ENCODE assay signal across 20 cellular contexts in genomic region chr3:197050511-197050910, GRCh38. TPM values are rescaled to one million over a fixed set of nuclear protein-coding genes. Genes with fewer than 3 reads are reported as not detected.
DNase-seq lines count a peak whose midpoint lies in the region; ATAC-seq, FAIRE-seq and TF ChIP-seq lines count a peak whose summit lies in the region.
"Had no signal": no experiment of that assay in that cellular context is flagged by ENCODE, and none has a peak within 500 bp of the region (broad histone marks: within the 10 kb centered on the region; RNA-seq: fewer than 3 reads in every experiment).

No MANE protein-coding gene starts in this region.

- H3K27ac Mint-ChIP-seq in activated T-helper 2 cell treated with anti-CD3 and anti-CD28 coated beads, Interferon-gamma antibody, Interleukin-2, Interleukin-4, amounts not matched to agents 10 μg/mL and 5 μg/mL and 100 μg/mL, durations not matched to agents 14 hours and 24 hours and 36 hours: peak overlapping the region; percentile 52

- no peaks in the 10 kb centered on the region for H3K9me3 Mint-ChIP-seq in activated T-helper 2 cell treated with anti-CD3 and anti-CD28 coated beads, Interferon-gamma antibody, Interleukin-2, Interleukin-4, amounts not matched to agents 10 μg/mL and 5 μg/mL and 100 μg/mL, durations not matched to agents 14 hours and 24 hours and 36 hours
- H3K9me3 Mint-ChIP-seq: activated CD4-positive, alpha-beta memory T cell treated with anti-CD3 and anti-CD28 coated beads for 36 hours had no signal

- no peak overlapping the region for H3K4me3 ChIP-seq in small intestine (ENCODE audit: low read depth in 1 of 2, low read length in 2 of 2)
- H3K4me3 ChIP-seq: ascending aorta, ovary, sigmoid colon, tibial artery had no signal

- intact Hi-C loops in activated T-helper 2 cell treated with anti-CD3 and anti-CD28 coated beads, Interferon-gamma antibody, Interleukin-2, Interleukin-4, amounts not matched to agents 10 μg/mL and 5 μg/mL and 100 μg/mL, durations not matched to agents 14 hours and 24 hours and 36 hours (cut with micrococcal nuclease): no loop called here

- FAIRE-seq in GM12892 (lab: Jason Lieb, UNC) (peak; percentile 62), small intestine (lab: Jason Lieb, UNC) (no peak)
- FAIRE-seq: colon, D721Med had no signal

- H3K36me3 ChIP-seq in small intestine (ENCODE audit: control insufficient read depth in 2 of 2, insufficient read depth in 2 of 2, low read length in 2 of 2): peaks cover 6 to 8% of the 10 kb centered on the region in 2 donors
- H3K36me3 ChIP-seq: ovary had no signal

- H3K4me1 Mint-ChIP-seq in activated T-helper 2 cell treated with anti-CD3 and anti-CD28 coated beads, Interferon-gamma antibody, Interleukin-2, Interleukin-4, amounts not matched to agents 10 μg/mL and 5 μg/mL and 100 μg/mL, durations not matched to agents 14 hours and 24 hours and 36 hours (ENCODE audit: low read depth): peaks cover 7% of the 10 kb centered on the region

- DNase-seq in GM12892 (ENCODE audit: insufficient read length): no peak
- DNase-seq in activated T-helper 2 cell treated with anti-CD3 and anti-CD28 coated beads, Interferon-gamma antibody, Interleukin-2, Interleukin-4, amounts not matched to agents 10 μg/mL and 5 μg/mL and 100 μg/mL, durations not matched to agents 14 hours and 24 hours and 36 hours (ENCODE audit: low spot score): no peak
- no peak for DNase-seq in small intestine
- DNase-seq in amygdala (lab: John Stamatoyannopoulos, UW): no peak
- DNase-seq: foreskin melanocyte; left colon; NCI-H1417; ovary; RPMI8226; sigmoid colon; stimulated activated CD4-positive, alpha-beta T cell treated with anti-CD3 and anti-CD28 coated beads, Interleukin-2, amount 100 ng/mL, for 48 hours; tibial artery had no signal

- H3K27ac ChIP-seq in small intestine (ENCODE audit: low read depth in 1 of 2, low read length in 1 of 2): no peak overlapping the region
- H3K27ac ChIP-seq: ascending aorta, ovary, sigmoid colon, tibial artery had no signal

- H3K9me3 ChIP-seq in small intestine (ENCODE audit: control insufficient read depth, low read depth): no peaks in the 10 kb centered on the region
- H3K9me3 ChIP-seq: ascending aorta, ovary, sigmoid colon, tibial artery had no signal

- WGBS in small intestine, 3 donors: 70 to 83% (median 82%) methylated on average over 2 of the region's 2 CpGs

- H3K4me3 Mint-ChIP-seq in activated T-helper 2 cell treated with anti-CD3 and anti-CD28 coated beads, Interferon-gamma antibody, Interleukin-2, Interleukin-4, amounts not matched to agents 10 μg/mL and 5 μg/mL and 100 μg/mL, durations not matched to agents 14 hours and 24 hours and 36 hours (ENCODE audit: low read depth): no peak overlapping the region
- H3K4me3 Mint-ChIP-seq: activated CD4-positive, alpha-beta memory T cell treated with anti-CD3 and anti-CD28 coated beads for 36 hours had no signal

- no peaks in the 10 kb centered on the region for H3K27me3 Mint-ChIP-seq in activated T-helper 2 cell treated with anti-CD3 and anti-CD28 coated beads, Interferon-gamma antibody, Interleukin-2, Interleukin-4, amounts not matched to agents 10 μg/mL and 5 μg/mL and 100 μg/mL, durations not matched to agents 14 hours and 24 hours and 36 hours (ENCODE audit: low read depth)
- H3K27me3 Mint-ChIP-seq: activated CD4-positive, alpha-beta memory T cell treated with anti-CD3 and anti-CD28 coated beads for 36 hours had no signal

- H3K36me3 Mint-ChIP-seq in activated T-helper 2 cell treated with anti-CD3 and anti-CD28 coated beads, Interferon-gamma antibody, Interleukin-2, Interleukin-4, amounts not matched to agents 10 μg/mL and 5 μg/mL and 100 μg/mL, durations not matched to agents 14 hours and 24 hours and 36 hours (ENCODE audit: low read depth): peaks cover 43% of the 10 kb centered on the region

- no peaks in the 10 kb centered on the region for H3K4me1 ChIP-seq in small intestine (ENCODE audit: control insufficient read depth in 2 of 2, insufficient read depth in 1 of 2, low read depth in 1 of 2, low read length in 1 of 2)
- H3K4me1 ChIP-seq: ascending aorta, sigmoid colon, tibial artery had no signal

- ATAC-seq in GM19025 (IDR thresholded peaks at IDR 0.05; ENCODE audit: low read depth, unreplicated experiment): peak; percentile 47
- ATAC-seq in HG02678 (IDR thresholded peaks at IDR 0.05; ENCODE audit: unreplicated experiment): peak; percentile 64
- no peak for ATAC-seq in GM19324 (IDR thresholded peaks at IDR 0.05; ENCODE audit: low FRiP score, unreplicated experiment)
- no peak for ATAC-seq in GM21390 (IDR thresholded peaks at IDR 0.05; ENCODE audit: unreplicated experiment)
- ATAC-seq: left colon had no signal

- TF ChIP-seq POLR2A in GM12892 (IDR thresholded peaks at IDR 0.05; ENCODE audit: low read depth, low read length): no peak

- no peaks in the 10 kb centered on the region for H3K27me3 ChIP-seq in small intestine (ENCODE audit: control insufficient read depth in 2 of 2, insufficient read depth in 2 of 2, low read length in 2 of 2)
- H3K27me3 ChIP-seq: ascending aorta, ovary, sigmoid colon, tibial artery had no signal

RNA-seq across cellular contexts. Expression of gene MELTF, which starts 20.9 kb away (rescaled TPM):
- 17.9 TPM for polyA plus RNA-seq in GM12892 (2012; ENCODE audit: missing spikeins)
- total RNA-seq in activated T-helper 2 cell treated with anti-CD3 and anti-CD28 coated beads, Interferon-gamma antibody, Interleukin-2, Interleukin-4, amounts not matched to agents 10 μg/mL and 5 μg/mL and 100 μg/mL, durations not matched to agents 14 hours and 24 hours and 36 hours: 7.2 and 7.6 TPM in 2 replicates
- polyA plus RNA-seq in small intestine: 1 to 10 TPM; 6.5 to 9.8 (median 7.0) TPM

Comparison
In these comparisons a context has a peak if more than half of its experiments do, and no peak if none do; other contexts are left out.
1. ATAC-seq: peak in GM19025 (single experiment) and HG02678 (single experiment); none in GM19324 (single experiment) and GM21390 (single experiment).